20 cellular contexts compared by ENCODE assay signal in the genomic region with DNA sequence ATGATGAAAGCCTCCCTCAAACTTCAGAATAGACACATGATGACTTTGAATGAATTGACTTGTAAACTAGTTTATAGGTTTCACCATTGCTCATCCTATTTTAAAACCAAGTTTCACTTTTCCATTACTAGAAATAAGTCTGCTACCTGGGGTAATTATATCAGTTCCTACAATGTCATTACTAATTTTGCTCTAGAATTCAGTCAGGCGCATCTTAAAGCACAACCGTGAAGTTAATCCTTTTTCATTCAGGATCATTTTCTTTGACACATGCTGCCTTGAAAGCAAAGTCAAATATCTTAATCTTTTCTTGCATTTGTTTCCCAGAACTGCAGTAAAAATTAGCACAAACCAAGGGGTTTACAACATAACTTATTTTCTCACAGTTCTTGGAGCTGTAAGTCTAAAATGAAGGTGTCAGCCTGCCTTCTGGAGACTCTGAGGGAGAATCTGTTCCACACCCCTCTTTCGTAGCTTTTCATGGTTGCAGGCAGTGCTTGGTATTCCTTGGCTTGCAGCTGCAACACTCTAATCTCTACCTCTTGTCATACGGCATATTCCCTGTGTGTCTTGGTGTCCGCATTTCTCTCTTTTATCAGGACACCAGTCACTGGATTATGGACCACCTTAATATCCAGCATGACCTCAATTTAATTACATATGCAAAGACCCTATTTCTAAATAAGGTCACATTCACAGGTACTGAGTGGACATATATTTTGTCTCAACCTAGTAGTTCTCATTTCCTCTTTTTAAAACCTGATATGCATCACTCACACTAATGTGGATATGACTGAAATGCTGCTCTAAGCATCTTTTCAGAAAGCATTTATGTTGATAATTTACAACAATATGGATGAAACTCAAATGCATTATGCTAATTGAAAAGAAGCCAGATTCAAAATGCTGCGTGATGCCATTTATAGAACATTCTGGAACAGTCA.
DNase-seq lines count a peak whose midpoint lies in the region; ATAC-seq and TF ChIP-seq lines count a peak whose summit lies in the region.
"Had no signal": no experiment of that assay in that cellular context is flagged by ENCODE, and none has a peak within 500 bp of the region (broad histone marks: within the 10 kb centered on the region; RNA-seq: fewer than 3 reads in every experiment).

No MANE protein-coding gene starts in this region.

- peak; percentile 62 for DNase-seq in G401 (ENCODE audit: low spot score)
- DNase-seq in OCI-M1 (lab: John Stamatoyannopoulos, UW), result peak; percentile 13
- no peak for DNase-seq in RWPE1 (ENCODE audit: low spot score)
- no peak for DNase-seq in GM19238 (ENCODE audit: insufficient read length, low spot score)
- DNase-seq: activated CD8-positive, alpha-beta T cell treated with anti-CD3 and anti-CD28 coated beads for 36 hours; dermis blood vessel endothelial cell; DMS 273 treated with DMSO at 0.1 percent for 48 hours; KBM-7; left cardiac atrium; NCI-H2171 treated with DMSO at 0.1 percent for 48 hours; upper lobe of left lung had no signal

- no peak for TF ChIP-seq CTCF in RWPE1 (conservative IDR thresholded peaks at IDR 0.05; ENCODE audit: low read depth)

- POLR2A ChIA-PET in RWPE1 (lab: Yijun Ruan, JAX; ENCODE audit: low non-redundant PET), result no interaction called here

- CTCF ChIA-PET in RWPE1 (lab: Yijun Ruan, JAX), result no interaction called here

- in situ Hi-C loops in G401 (cut with HindIII; ENCODE audit: low sequenced_read_pairs), result no loop called here

- ATAC-seq in GM19324 (IDR thresholded peaks at IDR 0.05; ENCODE audit: low FRiP score, unreplicated experiment) (peak; percentile 53), HG02870 (IDR thresholded peaks at IDR 0.05; ENCODE audit: unreplicated experiment) (peak; percentile 85), HG02763 (IDR thresholded peaks at IDR 0.05; ENCODE audit: unreplicated experiment) (no peak)
- no peak for ATAC-seq in activated CD4-positive, CD25-positive, alpha-beta regulatory T cell treated with anti-CD3 and anti-CD28 coated beads, Interleukin-2, amount 50 U/mL, for 24 hours
- ATAC-seq: activated CD8-positive, alpha-beta T cell treated with anti-CD3 and anti-CD28 coated beads for 36 hours; HCT116; left cardiac atrium; stimulated activated memory B cell treated with anti-CD40 and anti-IgM and Interleukin-4, amounts not matched to agents 10 μg/mL and 1 μg/mL and 100 μg/mL, for 72 hours had no signal

- no peak overlapping the region for H3K27ac ChIP-seq in RWPE1
- H3K27ac ChIP-seq: breast epithelium, C4-2B, epithelial cell of prostate, upper lobe of left lung had no signal

Comparison
In these comparisons a context has a peak if more than half of its experiments do, and no peak if none do; other contexts are left out.
1. DNase-seq: peak in G401 (single experiment) and OCI-M1 (single experiment); none in RWPE1 (single experiment) and GM19238 (single experiment).
2. ATAC-seq: peak in GM19324 (single experiment) and HG02870 (single experiment); none in HG02763 (single experiment) and activated CD4-positive, CD25-positive, alpha-beta regulatory T cell treated with anti-CD3 and anti-CD28 coated beads, Interleukin-2, amount 50 U/mL, for 24 hours (0 of 2).